In the genomic region with DNA sequence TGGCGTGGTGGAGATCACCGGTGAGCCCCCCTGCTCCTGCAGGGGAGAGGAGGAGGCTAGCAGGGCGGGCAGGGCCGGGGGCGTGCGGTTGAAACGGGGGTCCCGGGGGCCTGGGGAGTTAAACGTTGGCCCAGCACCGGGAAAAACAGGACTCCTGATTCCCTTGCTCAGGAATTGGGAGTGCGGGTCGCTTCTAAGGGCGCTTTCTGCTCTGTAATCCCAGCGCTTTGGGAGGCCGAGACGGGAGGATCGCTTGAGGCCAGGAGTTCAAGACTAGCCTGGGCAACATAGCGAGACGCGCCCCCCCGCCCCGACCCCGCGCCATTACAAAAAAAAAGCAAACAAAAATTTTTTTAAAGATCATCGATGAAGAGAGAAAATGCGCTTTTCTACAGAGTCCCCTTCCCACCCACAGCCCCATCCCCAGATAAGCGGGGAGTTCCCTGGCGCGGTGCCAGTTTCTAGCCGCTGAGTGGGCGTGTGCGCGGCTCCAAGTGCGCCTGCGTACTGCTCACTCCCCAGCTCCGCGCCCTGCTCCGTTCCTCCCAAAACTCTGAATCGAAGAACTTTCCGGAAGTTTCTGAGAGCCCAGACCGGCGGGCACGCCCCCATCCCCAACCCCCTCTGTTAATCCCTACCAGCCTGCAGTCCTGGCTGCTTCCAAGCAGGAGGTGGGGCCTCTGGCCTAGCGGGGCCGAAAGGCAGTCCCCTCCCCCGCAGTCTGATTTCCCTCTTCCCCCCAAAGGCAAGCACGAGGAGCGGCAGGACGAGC, we compare ENCODE assay signal across 8 cellular contexts. TPM values are rescaled to one million over a fixed set of nuclear protein-coding genes. Genes with fewer than 3 reads are reported as not detected.
DNase-seq lines count a peak whose midpoint lies in the region; ATAC-seq and TF ChIP-seq lines count a peak whose summit lies in the region.

No MANE protein-coding gene starts in this region.

- H3K27me3 ChIP-seq in left lung: peaks cover 0 to 17% of the 10 kb centered on the region in 2 donors

- intact Hi-C loops in left lung (cut with DNase I): no loop called here

- peak overlapping the region; percentile 74 to 93 for H3K4me3 ChIP-seq in left lung

- no peaks in the 10 kb centered on the region for H3K9me3 ChIP-seq in left lung

- peak overlapping the region; percentile 87 to 100 for H3K27ac ChIP-seq in left lung

- H3K36me3 ChIP-seq in left lung: no peaks in the 10 kb centered on the region

- DNase-seq in DMS153 treated with DMSO at 0.1 percent for 48 hours (lab: John Stamatoyannopoulos, UW; ENCODE audit: unreplicated experiment) (peak; percentile 49), HEK293T (ENCODE audit: extremely low spot score) (peak; percentile 81), NCI-H460 (ENCODE audit: extremely low read depth, low read depth) (peak; percentile 84), dedifferentiated amniotic fluid mesenchymal stem cell (ENCODE audit: extremely low spot score) (peak; percentile 94), left lung (peak; percentile 92)
- DNase-seq in activated CD4-positive, alpha-beta T cell treated with anti-CD3 and anti-CD28 coated beads, Interleukin-2, amount 50 U/mL, for 24 hours (ENCODE audit: low read depth in 1 of 2, low spot score in 1 of 2): peak; percentile 64 to 69
- DNase-seq in stimulated activated CD4-positive, alpha-beta T cell treated with anti-CD3 and anti-CD28 coated beads, Interleukin-2, amount 100 ng/mL, for 24 hours: peak; percentile 81

- peaks cover 25 to 26% of the 10 kb centered on the region in 2 donors for H3K4me1 ChIP-seq in left lung

- POLR2A ChIA-PET in HEK293T (lab: Yijun Ruan, JAX): interaction anchor here (0.8 to 1.5 kb wide), 6 partner anchors 8 to 256 kb away, joined by 3 to 5 read pairs (median 3); a partner anchor contains a TSS

- no peak for TF ChIP-seq CTCF in left lung (IDR thresholded peaks at IDR 0.05)

- ATAC-seq in left lung: peak; percentile 60
- no peak for ATAC-seq in HG02970 (IDR thresholded peaks at IDR 0.05; ENCODE audit: low FRiP score, unreplicated experiment)

- CTCF ChIA-PET in HEK293T (lab: Yijun Ruan, JAX): no interaction called here

TF ChIP-seq in HEK293T, 16 proteins besides CTCF, POLR2A, EP300 and RAD21:
- TF ChIP-seq HDGF (IDR thresholded peaks at IDR 0.05; ENCODE audit: borderline replicate concordance) (no peak), L3MBTL2 (conservative IDR thresholded peaks at IDR 0.05) (peak; percentile 91)

RNA-seq across cellular contexts. Expression of a gene that starts 0.8 kb away (rescaled TPM):
- 24.9 and 26.3 TPM in 2 replicates for total RNA-seq in NCI-H460 (2014; rRNA removed; shearing (Covaris generic))
- polyA plus RNA-seq in NCI-H460 (2014; cell fraction: nucleus; rRNA removed): 23.8 and 48.8 TPM in 2 replicates
- total RNA-seq in left lung: 100 to 1,000 TPM; 482 to 951 TPM

RNA-seq across cellular contexts. Expression of a gene that starts 55.5 kb away (rescaled TPM):
- 151 and 167 TPM in 2 replicates for total RNA-seq in NCI-H460 (2014; rRNA removed; shearing (Covaris generic))
- 82.9 and 100 TPM in 2 replicates for polyA plus RNA-seq in NCI-H460 (2014; cell fraction: nucleus; rRNA removed)
- total RNA-seq in left lung: 100 to 1,000 TPM; 116 to 160 TPM

Comparison
In these comparisons a context has a peak if more than half of its experiments do, and no peak if none do; other contexts are left out.
1. RNA of a gene that starts 0.8 kb away (total RNA-seq): 482 to 951 TPM in left lung; 24.9 to 26.3 TPM in NCI-H460; every median in the first group is over 10 times any median in the second.
2. Peak in every context shown above with its lines, with median percentiles within 50 percentile points of each other: DNase-seq.